ENCODE assay signal across 17 cellular contexts in the genomic region with DNA sequence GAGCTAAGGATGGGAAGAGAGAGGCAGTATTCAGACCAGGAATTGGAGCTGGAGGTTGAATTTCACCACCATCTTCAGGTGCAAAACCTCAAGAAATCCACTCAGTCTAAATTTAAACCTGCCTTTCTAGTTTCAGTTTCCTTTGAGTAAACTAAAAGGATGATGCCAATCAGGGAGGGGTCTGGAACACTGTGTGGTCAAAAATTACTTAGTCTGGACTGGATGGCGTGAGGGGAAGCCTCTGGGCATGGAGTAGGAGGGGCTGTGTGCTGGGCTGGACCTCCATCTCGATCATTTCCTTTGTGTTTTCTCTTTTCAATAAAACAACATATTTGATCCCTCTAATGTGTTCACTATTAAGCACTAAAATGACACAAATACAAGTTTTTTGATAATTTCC.
"Had no signal": no experiment of that assay in that cellular context is flagged by ENCODE, and none has a peak within 500 bp of the region (broad histone marks: within the 10 kb centered on the region; RNA-seq: fewer than 3 reads in every experiment).

No MANE protein-coding gene starts in this region.

- H3K36me3 ChIP-seq: right atrium auricular region, transverse colon had no signal

- H3K4me3 ChIP-seq: right atrium auricular region, skin epidermis, transverse colon had no signal

- H3K9me3 ChIP-seq: right atrium auricular region, transverse colon had no signal

- H3K4me1 ChIP-seq: right atrium auricular region, transverse colon had no signal

- H3K27me3 ChIP-seq: right atrium auricular region, transverse colon had no signal

- DNase-seq: activated CD4-positive, alpha-beta T cell treated with anti-CD3 and anti-CD28 coated beads, Interleukin-2, amount 50 U/mL, for 4 hours; activated CD4-positive, CD25-positive, alpha-beta regulatory T cell treated with anti-CD3 and anti-CD28 coated beads, Interleukin-2, amount 50 U/mL, for 72 hours; activated naive CD4-positive, alpha-beta T cell treated with Interleukin-2 at 50 U/mL for 16 hours; activated naive CD8-positive, alpha-beta T cell treated with anti-CD3 and anti-CD28 coated beads, Interleukin-2, amount 50 U/mL, for 24 hours; activated T-cell treated with anti-CD3 and anti-CD28 coated beads for 4 hours; aorta; effector CD8-positive, alpha-beta T cell; foreskin fibroblast; kidney glomerular epithelial cell; nucleus accumbens; stimulated activated CD4-positive, alpha-beta T cell treated with anti-CD3 and anti-CD28 coated beads, Interleukin-15, amount 100 ng/mL, for 24 hours; stimulated activated CD4-positive, alpha-beta T cell treated with anti-CD3 and anti-CD28 coated beads, Interleukin-4, amount 100 ng/mL, for 24 hours; stimulated activated naive CD4-positive, alpha-beta T cell; substantia nigra; transverse colon had no signal

- H3K27ac ChIP-seq: right atrium auricular region, skin epidermis, transverse colon had no signal

- ATAC-seq: activated naive CD8-positive, alpha-beta T cell treated with anti-CD3 and anti-CD28 coated beads, Interleukin-2, amount 50 U/mL, for 24 hours had no signal
